Comparison of ENCODE assay signal across 15 cellular contexts in genomic region chr7:2393751-2394150, GRCh38.
"Had no signal": no experiment of that assay in that cellular context is flagged by ENCODE, and none has a peak within 500 bp of the region (broad histone marks: within the 10 kb centered on the region; RNA-seq: fewer than 3 reads in every experiment).

No MANE protein-coding gene starts in this region.

- DNase-seq: activated CD4-positive, alpha-beta T cell treated with anti-CD3 and anti-CD28 coated beads, Interleukin-2, amount 10 ng/mL, durations not matched to agents 24 days and 14 days; activated CD8-positive, alpha-beta T cell treated with anti-CD3 and anti-CD28 coated beads, Interleukin-2, amount 10 ng/mL, durations not matched to agents 7 days and 5 days; activated naive CD4-positive, alpha-beta T cell treated with Interleukin-2 at 50 U/mL for 16 hours; activated naive CD8-positive, alpha-beta T cell treated with anti-CD3 and anti-CD28 coated beads, Interleukin-2, amount 10 ng/mL, durations not matched to agents 7 days and 5 days; activated T-cell treated with anti-CD3 and anti-CD28 coated beads, Interleukin-2, amount 50 U/mL, for 24 hours; amygdala; caudate nucleus; endodermal cell; foreskin keratinocyte; natural killer cell; stimulated activated CD4-positive, alpha-beta T cell treated with anti-CD3 and anti-CD28 coated beads, Interleukin-2, amount 100 ng/mL, for 24 hours; stimulated activated naive CD8-positive, alpha-beta T cell treated with anti-CD3 and anti-CD28 coated beads, Interleukin-15, amount 100 ng/mL, for 72 hours had no signal

- H3K36me3 Mint-ChIP-seq: natural killer cell, type B pancreatic cell had no signal

- ATAC-seq: activated CD8-positive, alpha-beta T cell treated with anti-CD3 and anti-CD28 coated beads, Interleukin-2, amount 10 ng/mL, durations not matched to agents 7 days and 5 days; foreskin keratinocyte; natural killer cell; stimulated activated naive CD8-positive, alpha-beta T cell treated with anti-CD3 and anti-CD28 coated beads, Interleukin-15, amount 100 ng/mL, for 72 hours had no signal

- H3K4me3 Mint-ChIP-seq: activated CD4-positive, alpha-beta T cell treated with anti-CD3 and anti-CD28 coated beads, Interleukin-2, amount 10 ng/mL, durations not matched to agents 24 days and 14 days; activated CD8-positive, alpha-beta T cell treated with anti-CD3 and anti-CD28 coated beads, Interleukin-2, amount 10 ng/mL, durations not matched to agents 7 days and 5 days; activated naive CD8-positive, alpha-beta T cell treated with anti-CD3 and anti-CD28 coated beads, Interleukin-2, amount 10 ng/mL, durations not matched to agents 7 days and 5 days; activated T-cell treated with anti-CD3 and anti-CD28 coated beads, Interleukin-2, amount 50 U/mL, for 24 hours; endodermal cell; natural killer cell; stimulated activated naive CD8-positive, alpha-beta T cell treated with anti-CD3 and anti-CD28 coated beads, Interleukin-15, amount 100 ng/mL, for 72 hours; type B pancreatic cell had no signal

- H3K4me1 Mint-ChIP-seq: activated CD4-positive, alpha-beta T cell treated with anti-CD3 and anti-CD28 coated beads, Interleukin-2, amount 10 ng/mL, durations not matched to agents 24 days and 14 days; stimulated activated naive CD8-positive, alpha-beta T cell treated with anti-CD3 and anti-CD28 coated beads, Interleukin-15, amount 100 ng/mL, for 72 hours had no signal

- H3K9me3 Mint-ChIP-seq: activated CD4-positive, alpha-beta T cell treated with anti-CD3 and anti-CD28 coated beads, Interleukin-2, amount 10 ng/mL, durations not matched to agents 24 days and 14 days; activated T-cell treated with anti-CD3 and anti-CD28 coated beads, Interleukin-2, amount 50 U/mL, for 24 hours; activated T-helper 2 cell treated with anti-CD3 and anti-CD28 coated beads, Interferon-gamma antibody, Interleukin-2, Interleukin-4, amounts not matched to agents 10 μg/mL and 5 μg/mL and 100 μg/mL, durations not matched to agents 14 hours and 24 hours and 36 hours; endodermal cell; natural killer cell; stimulated activated naive CD8-positive, alpha-beta T cell treated with anti-CD3 and anti-CD28 coated beads, Interleukin-15, amount 100 ng/mL, for 72 hours; type B pancreatic cell had no signal

- H3K27me3 Mint-ChIP-seq: activated CD4-positive, alpha-beta T cell treated with anti-CD3 and anti-CD28 coated beads, Interleukin-2, amount 10 ng/mL, durations not matched to agents 24 days and 14 days; activated naive CD8-positive, alpha-beta T cell treated with anti-CD3 and anti-CD28 coated beads, Interleukin-2, amount 10 ng/mL, durations not matched to agents 7 days and 5 days; activated T-cell treated with anti-CD3 and anti-CD28 coated beads, Interleukin-2, amount 50 U/mL, for 24 hours; progenitor cell of endocrine pancreas; stimulated activated naive CD8-positive, alpha-beta T cell treated with anti-CD3 and anti-CD28 coated beads, Interleukin-15, amount 100 ng/mL, for 72 hours; type B pancreatic cell had no signal

- H3K27ac Mint-ChIP-seq: activated CD4-positive, alpha-beta T cell treated with anti-CD3 and anti-CD28 coated beads, Interleukin-2, amount 10 ng/mL, durations not matched to agents 24 days and 14 days; activated CD8-positive, alpha-beta T cell treated with anti-CD3 and anti-CD28 coated beads, Interleukin-2, amount 10 ng/mL, durations not matched to agents 7 days and 5 days; activated naive CD8-positive, alpha-beta T cell treated with anti-CD3 and anti-CD28 coated beads, Interleukin-2, amount 10 ng/mL, durations not matched to agents 7 days and 5 days; activated T-cell treated with anti-CD3 and anti-CD28 coated beads, Interleukin-2, amount 50 U/mL, for 24 hours; activated T-helper 2 cell treated with anti-CD3 and anti-CD28 coated beads, Interferon-gamma antibody, Interleukin-2, Interleukin-4, amounts not matched to agents 10 μg/mL and 5 μg/mL and 100 μg/mL, durations not matched to agents 14 hours and 24 hours and 36 hours; endodermal cell; natural killer cell; progenitor cell of endocrine pancreas; type B pancreatic cell had no signal
